In the genomic region with DNA sequence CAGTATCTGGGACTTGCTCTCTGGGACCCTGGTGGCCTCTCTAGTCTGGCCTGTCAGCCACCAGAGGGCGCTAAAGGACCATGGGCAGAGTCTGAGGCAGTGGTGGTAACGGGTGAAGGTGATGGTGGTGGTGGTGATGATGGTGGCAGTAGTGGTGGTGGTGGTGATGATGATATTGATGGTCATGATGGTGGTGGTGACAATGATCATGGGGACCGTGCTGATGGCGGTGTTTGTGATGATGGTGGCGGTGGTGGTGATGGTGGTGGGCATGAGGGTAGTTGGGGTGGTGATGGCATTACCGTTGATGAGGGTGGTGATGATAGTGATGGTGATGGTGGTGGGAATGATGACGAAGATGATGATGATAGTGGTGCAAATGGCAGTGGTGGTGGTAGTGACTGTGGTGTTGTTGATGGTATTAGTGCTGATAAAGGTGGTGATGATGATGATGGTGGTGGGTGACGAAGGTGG, we compare ENCODE assay signal across 1 cellular context.
TF ChIP-seq lines count a peak whose summit lies in the region.

No MANE protein-coding gene starts in this region.

TF ChIP-seq in SK-N-SH, 30 proteins besides CTCF, POLR2A, EP300 and RAD21:
- no peak for TF ChIP-seq MXI1 (IDR thresholded peaks at IDR 0.05; ENCODE audit: low read depth, low read length)
- TF ChIP-seq SMC3 (IDR thresholded peaks at IDR 0.05; ENCODE audit: low read depth, low read length) = peak; percentile 93
